ENCODE assay signal across 2 cellular contexts in genomic region chr17:15469260-15469659, GRCh38.
TF ChIP-seq lines count a peak whose summit lies in the region.

No MANE protein-coding gene starts in this region.

TF ChIP-seq in HEK293, 187 proteins besides CTCF, POLR2A, EP300 and RAD21 (continued from another document):
- TF ChIP-seq ZBTB26 (tag by site-specific recombination; optimal IDR thresholded peaks at IDR 0.05) = no peak
- TF ChIP-seq ZFHX2 (tag by site-specific recombination; conservative IDR thresholded peaks at IDR 0.05) = 0 out of 2 replicates have a peak, but pooled peaks have one; percentile 7
- TF ChIP-seq ZNF391 (tag by site-specific recombination; IDR thresholded peaks at IDR 0.05; ENCODE audit: borderline replicate concordance, low read depth) = no peak
- no peak for TF ChIP-seq ZNF555 (tag by site-specific recombination; conservative IDR thresholded peaks at IDR 0.05)
- 0 out of 2 replicates have a peak, but pooled peaks have one; percentile 38 for TF ChIP-seq GLIS1 (tag by site-specific recombination; IDR thresholded peaks at IDR 0.05)
- no peak for TF ChIP-seq ZNF426 (tag by site-specific recombination; IDR thresholded peaks at IDR 0.05)

TF ChIP-seq in SK-N-SH, 30 proteins besides CTCF, POLR2A, EP300 and RAD21:
- no peak for TF ChIP-seq MEF2A (IDR thresholded peaks at IDR 0.05; ENCODE audit: borderline replicate concordance, low read depth)
- peak; percentile 70 for TF ChIP-seq TCF12 (IDR thresholded peaks at IDR 0.05)
- no peak for TF ChIP-seq MAX (IDR thresholded peaks at IDR 0.05; ENCODE audit: low read depth)
- no peak for TF ChIP-seq RFX5 (IDR thresholded peaks at IDR 0.05; ENCODE audit: low read length)
- no peak for TF ChIP-seq POLR2AphosphoS5 (IDR thresholded peaks at IDR 0.05; ENCODE audit: low read depth, low read length)
- no peak for TF ChIP-seq FOSL2 (IDR thresholded peaks at IDR 0.05; ENCODE audit: borderline replicate concordance, low read depth)
- no peak; the same call in 1 of the 2 replicates for TF ChIP-seq PBX3 (IDR thresholded peaks at IDR 0.05)
- no peak for TF ChIP-seq NRF1 (IDR thresholded peaks at IDR 0.05; ENCODE audit: low read depth, low read length)
- TF ChIP-seq FOXM1 (IDR thresholded peaks at IDR 0.05; ENCODE audit: low read depth) = no peak
- no peak for TF ChIP-seq FOXJ3 (CRISPR knock-in tag; IDR thresholded peaks at IDR 0.05)
- TF ChIP-seq JUND (IDR thresholded peaks at IDR 0.05) = no peak
- TF ChIP-seq REST (IDR thresholded peaks at IDR 0.05; ENCODE audit: low read depth, low read length) = no peak
- TF ChIP-seq GATA2 (CRISPR knock-in tag; IDR thresholded peaks at IDR 0.05) = no peak
- no peak for TF ChIP-seq TEAD4 (IDR thresholded peaks at IDR 0.05; ENCODE audit: borderline replicate concordance, insufficient read depth)
- no peak for TF ChIP-seq GABPA (IDR thresholded peaks at IDR 0.05; ENCODE audit: low read depth)
- no peak for TF ChIP-seq TAF1 (IDR thresholded peaks at IDR 0.05; ENCODE audit: borderline replicate concordance, low read depth, low read length)
- peak; percentile 16 for TF ChIP-seq CHD2 (IDR thresholded peaks at IDR 0.05; ENCODE audit: low read length, partially characterized antibody)
- TF ChIP-seq ZBTB33 (IDR thresholded peaks at IDR 0.05; ENCODE audit: borderline replicate concordance, low read depth) = no peak
- no peak for TF ChIP-seq RXRA (IDR thresholded peaks at IDR 0.05; ENCODE audit: borderline replicate concordance, low read depth)
- TF ChIP-seq SIN3A (IDR thresholded peaks at IDR 0.05; ENCODE audit: borderline replicate concordance, low read depth, low read length) = no peak
- TF ChIP-seq EZH2phosphoT487 (IDR thresholded peaks at IDR 0.05; ENCODE audit: borderline replicate concordance, low read depth) = no peak
- TF ChIP-seq USF1 (IDR thresholded peaks at IDR 0.05; ENCODE audit: borderline replicate concordance, low read depth) = no peak
- no peak for TF ChIP-seq IRF3 (IDR thresholded peaks at IDR 0.05; ENCODE audit: low read depth, low read length)
- peak; percentile 57 for TF ChIP-seq RCOR1 (IDR thresholded peaks at IDR 0.05; ENCODE audit: low read length)
- TF ChIP-seq YY1 (IDR thresholded peaks at IDR 0.05; ENCODE audit: low read depth) = no peak
- no peak for TF ChIP-seq ELF1 (IDR thresholded peaks at IDR 0.05)
- peak; percentile 68 for TF ChIP-seq NFIC (IDR thresholded peaks at IDR 0.05; ENCODE audit: borderline replicate concordance)
- TF ChIP-seq USF2 (IDR thresholded peaks at IDR 0.05; ENCODE audit: borderline replicate concordance, low read depth, low read length) = no peak
- TF ChIP-seq MXI1 (IDR thresholded peaks at IDR 0.05; ENCODE audit: low read depth, low read length) = no peak
- TF ChIP-seq SMC3 (IDR thresholded peaks at IDR 0.05; ENCODE audit: low read depth, low read length) = no peak
